In the genomic region with DNA sequence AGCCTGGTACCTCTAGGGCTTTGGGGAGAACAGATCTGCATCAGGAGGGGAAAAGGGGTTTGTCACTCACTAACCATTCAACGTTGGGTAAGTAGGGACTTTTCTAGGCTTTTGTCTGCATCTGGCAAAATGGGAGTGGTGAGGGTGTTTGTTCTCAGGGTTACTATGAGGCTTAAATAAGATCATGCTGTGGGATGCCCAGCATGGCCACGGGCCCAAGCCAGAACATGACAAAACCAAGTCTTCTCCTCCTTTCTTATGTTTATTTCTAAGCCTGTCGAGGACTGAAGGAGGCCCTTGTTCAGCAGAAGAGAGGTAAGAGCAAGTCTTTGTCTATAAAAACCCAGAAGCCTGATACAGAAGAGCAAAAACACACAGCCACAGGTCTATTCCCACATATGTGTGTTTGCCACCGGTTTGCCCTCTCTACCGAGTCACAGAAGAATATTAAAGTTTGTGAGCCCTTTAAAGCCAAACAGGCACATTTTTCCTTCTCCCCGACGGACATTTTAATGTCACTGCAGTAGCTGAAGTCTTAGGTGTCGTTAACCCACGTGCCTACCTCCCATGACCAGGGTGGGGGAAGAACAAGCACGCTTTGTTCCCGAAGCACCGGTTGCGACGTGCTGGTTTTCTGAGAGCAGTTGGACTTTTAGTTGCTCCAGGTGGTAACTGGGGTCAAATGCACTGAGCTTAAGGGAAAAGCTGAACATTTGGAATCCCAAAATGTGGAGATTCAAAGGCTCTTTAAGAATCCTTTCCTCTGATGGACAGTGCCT, we compare ENCODE assay signal across 1 cellular context.
TF ChIP-seq lines count a peak whose summit lies in the region.

No MANE protein-coding gene starts in this region.

TF ChIP-seq in GM12878, 131 proteins besides CTCF, POLR2A, EP300 and RAD21:
- TF ChIP-seq SIN3A (IDR thresholded peaks at IDR 0.05; ENCODE audit: low read depth, low read length) = no peak
- TF ChIP-seq NRF1 (conservative IDR thresholded peaks at IDR 0.05; ENCODE audit: low read depth, low read length) = no peak
- TF ChIP-seq MYC (IDR thresholded peaks at IDR 0.05; ENCODE audit: insufficient read depth, insufficient read length, insufficient replicate concordance, low read length, severe bottlenecking) = no peak
- no peak for TF ChIP-seq HCFC1 (IDR thresholded peaks at IDR 0.05; ENCODE audit: low read length)
- no peak for TF ChIP-seq GABPA (IDR thresholded peaks at IDR 0.05; ENCODE audit: low read depth)
- TF ChIP-seq POU2F2 (IDR thresholded peaks at IDR 0.05; ENCODE audit: borderline replicate concordance, low read depth, low read length) = no peak
- TF ChIP-seq BRCA1 (IDR thresholded peaks at IDR 0.05; ENCODE audit: low read depth, low read length) = no peak
- TF ChIP-seq, protein P1, sequence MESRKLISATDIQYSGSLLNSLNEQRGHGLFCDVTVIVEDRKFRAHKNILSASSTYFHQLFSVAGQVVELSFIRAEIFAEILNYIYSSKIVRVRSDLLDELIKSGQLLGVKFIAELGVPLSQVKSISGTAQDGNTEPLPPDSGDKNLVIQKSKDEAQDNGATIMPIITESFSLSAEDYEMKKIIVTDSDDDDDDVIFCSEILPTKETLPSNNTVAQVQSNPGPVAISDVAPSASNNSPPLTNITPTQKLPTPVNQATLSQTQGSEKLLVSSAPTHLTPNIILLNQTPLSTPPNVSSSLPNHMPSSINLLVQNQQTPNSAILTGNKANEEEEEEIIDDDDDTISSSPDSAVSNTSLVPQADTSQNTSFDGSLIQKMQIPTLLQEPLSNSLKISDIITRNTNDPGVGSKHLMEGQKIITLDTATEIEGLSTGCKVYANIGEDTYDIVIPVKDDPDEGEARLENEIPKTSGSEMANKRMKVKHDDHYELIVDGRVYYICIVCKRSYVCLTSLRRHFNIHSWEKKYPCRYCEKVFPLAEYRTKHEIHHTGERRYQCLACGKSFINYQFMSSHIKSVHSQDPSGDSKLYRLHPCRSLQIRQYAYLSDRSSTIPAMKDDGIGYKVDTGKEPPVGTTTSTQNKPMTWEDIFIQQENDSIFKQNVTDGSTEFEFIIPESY (IDR thresholded peaks at IDR 0.05) = no peak
- no peak for TF ChIP-seq CHD1 (IDR thresholded peaks at IDR 0.05; ENCODE audit: low read depth, low read length)
